ENCODE assay signal across 8 cellular contexts in genomic region chr15:57560976-57561711, GRCh38. TPM values are rescaled to one million over a fixed set of nuclear protein-coding genes. Genes with fewer than 3 reads are reported as not detected.
DNase-seq lines count a peak whose midpoint lies in the region; ATAC-seq and TF ChIP-seq lines count a peak whose summit lies in the region.

No MANE protein-coding gene starts in this region.

- no peaks in the 10 kb centered on the region for H3K9me3 ChIP-seq in right lobe of liver

- peaks cover 0 to 15% (median 8%) of the 10 kb centered on the region in 4 donors for H3K4me1 ChIP-seq in right lobe of liver

- intact Hi-C loops in right lobe of liver (cut with DNase I) = no loop called here

- H3K27me3 ChIP-seq in right lobe of liver = no peaks in the 10 kb centered on the region

- 35% methylated on average over 9 of the region's 9 CpGs for WGBS in right lobe of liver (ENCODE audit: insufficient coverage, low coverage, low lambda C conversion rate, missing lambda C conversion rate)

- H3K36me3 ChIP-seq in right lobe of liver = peaks cover 0 to 5% (median 0%) of the 10 kb centered on the region in 4 donors

- H3K4me3 ChIP-seq in choroid plexus epithelial cell (ENCODE audit: low read depth, low read length) = no peak overlapping the region
- H3K4me3 ChIP-seq in right lobe of liver = no peak overlapping the region

- no peak for TF ChIP-seq POLR2A in right lobe of liver (IDR thresholded peaks at IDR 0.05)

- TF ChIP-seq CTCF in C4-2B (conservative IDR thresholded peaks at IDR 0.05) = peak; percentile 94
- peak; percentile 96 for TF ChIP-seq CTCF in choroid plexus epithelial cell (conservative IDR thresholded peaks at IDR 0.05; ENCODE audit: low read depth, low read length)
- peak; percentile 88 to 97 (median 96) for TF ChIP-seq CTCF in right lobe of liver (IDR thresholded peaks at IDR 0.05)

- ATAC-seq in HG03280 (IDR thresholded peaks at IDR 0.05; ENCODE audit: unreplicated experiment) (peak; percentile 88), right lobe of liver (peak; percentile 85 to 91 (median 88))

- H3K27ac ChIP-seq in C4-2B (no peak overlapping the region), right lobe of liver (peak overlapping the region in 1 of 3 donors; percentile 53)

- DNase-seq in GM19238 (ENCODE audit: insufficient read length, low spot score) = peak; percentile 62
- DNase-seq in NCI-H510A (lab: John Stamatoyannopoulos, UW) = peak; percentile 45
- DNase-seq in activated CD4-positive, alpha-beta T cell treated with anti-CD3 and anti-CD28 coated beads for 4 hours = peak; percentile 57 to 69
- peak; percentile 81 for DNase-seq in choroid plexus epithelial cell (ENCODE audit: low read depth)
- peak; percentile 61 to 91 (median 81) for DNase-seq in right lobe of liver
- peak; percentile 44 to 46 (median 46) for DNase-seq in stimulated activated CD4-positive, alpha-beta T cell treated with anti-CD3 and anti-CD28 coated beads, TNF-alpha, amount 100 ng/mL, for 48 hours (ENCODE audit: low read depth in 3 of 3)

RNA-seq across cellular contexts. Expression of gene MYZAP, which starts 30.6 kb away (rescaled TPM):
- total RNA-seq in right lobe of liver = under 1 TPM in 4 of 6 experiments, not detected in 2; 0.24 to 0.65 (median 0.61) TPM
